In genomic region chr7:36303202-36304098, GRCh38 we compare ENCODE assay signal across 8 cellular contexts.
DNase-seq lines count a peak whose midpoint lies in the region; ATAC-seq, FAIRE-seq and TF ChIP-seq lines count a peak whose summit lies in the region.

No MANE protein-coding gene starts in this region.

- H3K36me3 ChIP-seq in smooth muscle cell (ENCODE audit: low read depth): no peaks in the 10 kb centered on the region

- peak overlapping the region; percentile 44 for H3K4me2 ChIP-seq in smooth muscle cell

- no peaks in the 10 kb centered on the region for H3F3A ChIP-seq in smooth muscle cell (ENCODE audit: low read depth)

- no peak overlapping the region for H3K4me3 ChIP-seq in smooth muscle cell

- no peak overlapping the region for H3K4me3 Mint-ChIP-seq in WTC11

- H3K4me1 Mint-ChIP-seq in WTC11: peaks cover 37% of the 10 kb centered on the region

- H3K9me3 ChIP-seq in smooth muscle cell (replicated peaks; ENCODE audit: low read depth): no peaks in the 10 kb centered on the region

- DNase-seq in Ammon's horn (ENCODE audit: low spot score) (peak; percentile 91), MV-4-11 (lab: John Stamatoyannopoulos, UW) (peak; percentile 83), amygdala (lab: John Stamatoyannopoulos, UW) (peak in 51 of 56 donors; percentile 22 to 95 (median 60)), hepatic stellate cell (ENCODE audit: low spot score) (peak; percentile 94), smooth muscle cell (lab: John Stamatoyannopoulos, UW; ENCODE audit: unreplicated experiment) (peak; percentile 60), WTC11 (ENCODE audit: low spot score) (no peak), D721Med (ENCODE audit: insufficient read length, low spot score) (no peak)

- no peak overlapping the region for H2AFZ ChIP-seq in smooth muscle cell (ENCODE audit: low read depth)

- FAIRE-seq in D721Med (lab: Jason Lieb, UNC): no peak

- POLR2A ChIA-PET in WTC11 (lab: Charles Lee): no interaction called here

- CTCF ChIA-PET in WTC11 (lab: Charles Lee): interaction anchor here (0.7 to 1.3 kb wide), 5 partner anchors 9 to 327 kb away, joined by 3 to 4 read pairs (median 4); a partner anchor contains a TSS

- 35% methylated on average over 8 of the region's 8 CpGs for WGBS in smooth muscle cell (ENCODE audit: low lambda C conversion rate)

- TF ChIP-seq CTCF in smooth muscle cell (IDR thresholded peaks at IDR 0.05; ENCODE audit: borderline replicate concordance, insufficient read depth, poor library complexity, severe bottlenecking) (no peak), WTC11 (IDR thresholded peaks at IDR 0.05) (no peak), D721Med (IDR thresholded peaks at IDR 0.05; ENCODE audit: insufficient read depth, missing control alignments) (no peak)

- no peak overlapping the region for H3K27ac Mint-ChIP-seq in WTC11

- no peak for ATAC-seq in WTC11
- no peak for ATAC-seq in GM18498 (IDR thresholded peaks at IDR 0.05; ENCODE audit: unreplicated experiment)

- H3K79me2 ChIP-seq in smooth muscle cell (ENCODE audit: low read depth): no peaks in the 10 kb centered on the region

- no peaks in the 10 kb centered on the region for H3K27me3 Mint-ChIP-seq in WTC11 (ENCODE audit: low read depth)

- H3K36me3 Mint-ChIP-seq in WTC11: no peaks in the 10 kb centered on the region; the same call in 1 of the 2 replicates

- H3K9ac ChIP-seq in smooth muscle cell (ENCODE audit: low read depth): no peak overlapping the region

- peak overlapping the region; percentile 54 for H3K27ac ChIP-seq in smooth muscle cell (ENCODE audit: low read depth)

- H4K20me1 ChIP-seq in smooth muscle cell (ENCODE audit: low read depth): no peaks in the 10 kb centered on the region

- no peaks in the 10 kb centered on the region for H3K27me3 ChIP-seq in smooth muscle cell (ENCODE audit: low read depth)

- no peaks in the 10 kb centered on the region for H3K9me3 Mint-ChIP-seq in WTC11

- peaks cover 27% of the 10 kb centered on the region for H3K4me1 ChIP-seq in smooth muscle cell (ENCODE audit: low read depth)

TF ChIP-seq in WTC11, 78 proteins besides CTCF, POLR2A, EP300 and RAD21:
- TF ChIP-seq SOX15 (CRISPR knock-in tag; IDR thresholded peaks at IDR 0.05): no peak
- TF ChIP-seq NFE2L1 (CRISPR knock-in tag; IDR thresholded peaks at IDR 0.05): no peak
- TF ChIP-seq FOXP4 (CRISPR knock-in tag; IDR thresholded peaks at IDR 0.05): no peak
- TF ChIP-seq SMAD4 (CRISPR knock-in tag; IDR thresholded peaks at IDR 0.05): no peak
- TF ChIP-seq ZNF281 (CRISPR knock-in tag; IDR thresholded peaks at IDR 0.05): no peak
- TF ChIP-seq IRF2 (CRISPR knock-in tag; IDR thresholded peaks at IDR 0.05; ENCODE audit: borderline replicate concordance, low read depth): no peak
- no peak for TF ChIP-seq MYBL2 (CRISPR knock-in tag; IDR thresholded peaks at IDR 0.05)
- TF ChIP-seq MXD4 (CRISPR knock-in tag; IDR thresholded peaks at IDR 0.05; ENCODE audit: borderline replicate concordance): no peak
- TF ChIP-seq ZNF416 (CRISPR knock-in tag; IDR thresholded peaks at IDR 0.05): no peak
- TF ChIP-seq E2F1 (CRISPR knock-in tag; IDR thresholded peaks at IDR 0.05): no peak
- no peak for TF ChIP-seq TEAD4 (CRISPR knock-in tag; IDR thresholded peaks at IDR 0.05)
- no peak for TF ChIP-seq FOXJ3 (CRISPR knock-in tag; IDR thresholded peaks at IDR 0.05; ENCODE audit: borderline replicate concordance)
- no peak for TF ChIP-seq ATF3 (CRISPR knock-in tag; conservative IDR thresholded peaks at IDR 0.05)
- TF ChIP-seq RORB (CRISPR knock-in tag; IDR thresholded peaks at IDR 0.05): no peak
- TF ChIP-seq ZNF138 (CRISPR knock-in tag; conservative IDR thresholded peaks at IDR 0.05): no peak
- TF ChIP-seq ZNF396 (CRISPR knock-in tag; IDR thresholded peaks at IDR 0.05; ENCODE audit: borderline replicate concordance): no peak

Comparison
In these comparisons a context has a peak if more than half of its experiments do, and no peak if none do; other contexts are left out.
1. DNase-seq: peak in Ammon's horn (single experiment), MV-4-11 (single experiment), amygdala (51 of 56), hepatic stellate cell (single experiment) and smooth muscle cell (single experiment); none in WTC11 (single experiment) and D721Med (single experiment).